Comparison of ENCODE assay signal across 23 cellular contexts in the genomic region with DNA sequence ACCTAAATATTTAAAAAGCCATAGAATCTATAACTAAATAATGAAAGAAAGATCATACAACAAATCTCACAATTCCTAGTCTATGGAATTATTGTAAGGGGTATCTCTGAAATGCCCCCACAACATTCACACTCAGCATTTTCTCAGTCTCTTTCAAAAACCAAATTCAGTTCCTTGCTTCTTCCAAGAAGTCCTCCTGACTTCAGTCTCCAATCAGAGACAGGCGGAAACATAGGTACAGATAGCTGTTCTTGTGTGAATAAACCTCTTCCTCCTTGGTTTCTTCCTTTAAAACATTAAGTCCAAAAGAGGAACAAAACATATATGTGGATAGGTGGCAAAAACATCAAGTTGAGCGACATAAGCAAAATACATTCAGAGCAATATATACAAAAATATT. TPM values are rescaled to one million over a fixed set of nuclear protein-coding genes. Genes with fewer than 3 reads are reported as not detected.
DNase-seq lines count a peak whose midpoint lies in the region; ATAC-seq, FAIRE-seq and TF ChIP-seq lines count a peak whose summit lies in the region.
"Had no signal": no experiment of that assay in that cellular context is flagged by ENCODE, and none has a peak within 500 bp of the region (broad histone marks: within the 10 kb centered on the region; RNA-seq: fewer than 3 reads in every experiment).

No MANE protein-coding gene starts in this region.

- FAIRE-seq in K562 (lab: Jason Lieb, UNC) = no peak
- FAIRE-seq: GM12878, HepG2 had no signal

- 32% methylated on average over 2 of the region's 2 CpGs for WGBS in K562 (ENCODE audit: insufficient coverage, low coverage, missing lambda C conversion rate)

- no peak for TF ChIP-seq POLR2A in K562 (conservative IDR thresholded peaks at IDR 0.05)

- TF ChIP-seq RAD21 in K562 (CRISPR knock-in tag; conservative IDR thresholded peaks at IDR 0.05 in 1 of 2, IDR thresholded peaks at IDR 0.05 in 1 of 2) = no peak

- no peaks in the 10 kb centered on the region for H3K9me1 ChIP-seq in K562 (ENCODE audit: control insufficient read depth, insufficient read depth, low read length)

- no peaks in the 10 kb centered on the region for H4K20me1 ChIP-seq in K562 (replicated peaks; ENCODE audit: control insufficient read depth, insufficient read depth, low read length)

- H3K27ac ChIP-seq in K562 (ENCODE audit: extremely low read depth, low read depth, low read length) (no peak overlapping the region), upper lobe of right lung (no peak overlapping the region)
- H3K27ac ChIP-seq: 22Rv1, C4-2B, PC-9 had no signal

- H2AFZ ChIP-seq in K562 (ENCODE audit: low read depth, low read length) = no peak overlapping the region
- H2AFZ ChIP-seq: PC-9 had no signal

- CTCF ChIA-PET in K562 (lab: Yijun Ruan, JAX; ENCODE audit: low intra/inter-chr PET ratio) = no interaction called here

- intact Hi-C loops in K562 (cut with micrococcal nuclease) (no loop called here), upper lobe of right lung (cut with DNase I) (no loop called here), Right ventricle myocardium superior (cut with DNase I) (no loop called here)

- TF ChIP-seq EP300 in K562 (IDR thresholded peaks at IDR 0.05; ENCODE audit: low read length) = no peak

- H3K27me3 ChIP-seq in K562 (ENCODE audit: control insufficient read depth in 2 of 2, insufficient read depth in 2 of 2, low read length in 2 of 2) (no peaks in the 10 kb centered on the region), upper lobe of right lung (peaks cover 18% of the 10 kb centered on the region)

- POLR2A ChIA-PET in K562 (lab: Yijun Ruan, JAX) = no interaction called here

- H3K4me1 ChIP-seq in K562 (replicated peaks in 1 of 2; ENCODE audit: control insufficient read depth in 2 of 2, insufficient read depth in 2 of 2, low read length in 2 of 2) (peaks cover 0 to 3% of the 10 kb centered on the region in 2 experiments; a peak in 1 of 5 replicates), upper lobe of right lung (no peaks in the 10 kb centered on the region)

- no peaks in the 10 kb centered on the region for H3K79me2 ChIP-seq in K562 (ENCODE audit: control insufficient read depth, insufficient read depth, low read length)

- H3K36me3 ChIP-seq in K562 (ENCODE audit: control insufficient read depth, insufficient read depth, low read length) (no peaks in the 10 kb centered on the region), upper lobe of right lung (no peaks in the 10 kb centered on the region)

- H3K4me3 ChIP-seq in K562 (no peak overlapping the region), upper lobe of right lung (no peak overlapping the region)
- H3K4me3 ChIP-seq: GM12878, PC-9 had no signal

- no peak overlapping the region for H3K9ac ChIP-seq in K562 (ENCODE audit: insufficient read depth in 1 of 2, low read depth in 2 of 2, low read length in 2 of 2)

- no TSS peak for BruUV-seq in K562 (replicated peaks; lab: Mats Ljungman, UMichigan)

- TF ChIP-seq CTCF in K562 (IDR thresholded peaks at IDR 0.05 in 2 of 3, conservative IDR thresholded peaks at IDR 0.05 in 1 of 3; ENCODE audit: insufficient read depth in 2 of 3, low read depth in 1 of 3, low read length in 3 of 3) (no peak), upper lobe of right lung (IDR thresholded peaks at IDR 0.05) (no peak)

- peak; percentile 16 for DNase-seq in GDM1 (lab: John Stamatoyannopoulos, UW)
- peak; percentile 6 for DNase-seq in MV-4-11 (lab: John Stamatoyannopoulos, UW)
- peak; percentile 8 for DNase-seq in SKM-1 (lab: John Stamatoyannopoulos, UW; ENCODE audit: unreplicated experiment)
- DNase-seq in K562 (ENCODE audit: extremely low read depth in 1 of 4, low spot score in 3 of 4) = no peak
- DNase-seq in upper lobe of right lung = no peak
- no peak for DNase-seq in Right ventricle myocardium superior
- no peak for DNase-seq in iPS-NIHi11 (ENCODE audit: low spot score)
- DNase-seq: Caco-2; CD8-positive, alpha-beta T cell; NCI-H1092 treated with DMSO at 0.1 percent for 48 hours; NCI-H1436; NCI-H187; NCI-H2081 treated with DMSO at 0.1 percent for 48 hours; NCI-H2171; NCI-H226; NCI-H510A; NCI-H69; PC-9; SHP77 had no signal

- ATAC-seq in K562 = no peak
- no peak for ATAC-seq in upper lobe of right lung
- ATAC-seq in Right ventricle myocardium superior (ENCODE audit: poor library complexity) = no peak
- ATAC-seq: CD8-positive, alpha-beta T cell; GM12878; HepG2 had no signal

- in situ Hi-C loops in K562 (cut with MboI) = no loop called here

- H3K9me3 ChIP-seq in K562 (replicated peaks; ENCODE audit: control insufficient read depth, insufficient read depth, low read depth, low read length) (no peaks in the 10 kb centered on the region), upper lobe of right lung (no peaks in the 10 kb centered on the region)
- H3K9me3 ChIP-seq: Caco-2 had no signal

- no peak overlapping the region for H3K4me2 ChIP-seq in K562 (ENCODE audit: insufficient read depth, low read length)
- H3K4me2 ChIP-seq: PC-9 had no signal

TF ChIP-seq in K562, 482 proteins besides CTCF, POLR2A, EP300 and RAD21:
- TF ChIP-seq, protein P1, sequence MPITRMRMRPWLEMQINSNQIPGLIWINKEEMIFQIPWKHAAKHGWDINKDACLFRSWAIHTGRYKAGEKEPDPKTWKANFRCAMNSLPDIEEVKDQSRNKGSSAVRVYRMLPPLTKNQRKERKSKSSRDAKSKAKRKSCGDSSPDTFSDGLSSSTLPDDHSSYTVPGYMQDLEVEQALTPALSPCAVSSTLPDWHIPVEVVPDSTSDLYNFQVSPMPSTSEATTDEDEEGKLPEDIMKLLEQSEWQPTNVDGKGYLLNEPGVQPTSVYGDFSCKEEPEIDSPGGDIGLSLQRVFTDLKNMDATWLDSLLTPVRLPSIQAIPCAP (CRISPR knock-in tag; IDR thresholded peaks at IDR 0.05; ENCODE audit: borderline replicate concordance) = no peak
- 0 out of 2 replicates have a peak, but pooled peaks have one; percentile 6 for TF ChIP-seq ZNF316 (IDR thresholded peaks at IDR 0.05)
- TF ChIP-seq, protein P2, sequence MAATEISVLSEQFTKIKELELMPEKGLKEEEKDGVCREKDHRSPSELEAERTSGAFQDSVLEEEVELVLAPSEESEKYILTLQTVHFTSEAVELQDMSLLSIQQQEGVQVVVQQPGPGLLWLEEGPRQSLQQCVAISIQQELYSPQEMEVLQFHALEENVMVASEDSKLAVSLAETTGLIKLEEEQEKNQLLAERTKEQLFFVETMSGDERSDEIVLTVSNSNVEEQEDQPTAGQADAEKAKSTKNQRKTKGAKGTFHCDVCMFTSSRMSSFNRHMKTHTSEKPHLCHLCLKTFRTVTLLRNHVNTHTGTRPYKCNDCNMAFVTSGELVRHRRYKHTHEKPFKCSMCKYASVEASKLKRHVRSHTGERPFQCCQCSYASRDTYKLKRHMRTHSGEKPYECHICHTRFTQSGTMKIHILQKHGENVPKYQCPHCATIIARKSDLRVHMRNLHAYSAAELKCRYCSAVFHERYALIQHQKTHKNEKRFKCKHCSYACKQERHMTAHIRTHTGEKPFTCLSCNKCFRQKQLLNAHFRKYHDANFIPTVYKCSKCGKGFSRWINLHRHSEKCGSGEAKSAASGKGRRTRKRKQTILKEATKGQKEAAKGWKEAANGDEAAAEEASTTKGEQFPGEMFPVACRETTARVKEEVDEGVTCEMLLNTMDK (IDR thresholded peaks at IDR 0.05; ENCODE audit: borderline replicate concordance, insufficient read depth, low read depth, low read length, poor library complexity, severe bottlenecking) = no peak
- TF ChIP-seq SP2 (IDR thresholded peaks at IDR 0.05; ENCODE audit: extremely low read depth, low read depth, low read length, poor library complexity, severe bottlenecking) = no peak
- no peak for TF ChIP-seq TAF15 (IDR thresholded peaks at IDR 0.05; ENCODE audit: low read depth, low read length)
- TF ChIP-seq ZFP36 (IDR thresholded peaks at IDR 0.05; ENCODE audit: low read depth, low read length, partially characterized antibody) = peak; percentile 88

RNA-seq across cellular contexts. Expression of a gene that starts 13.9 kb away (rescaled TPM):
- total RNA-seq in K562 (2011; cell fraction: chromatin; rRNA removed; ENCODE audit: low replicate concordance) = 28.2 and 28.4 TPM in 2 replicates
- total RNA-seq in K562 (2011; cell fraction: nucleolus; rRNA removed) = 12.0 and 13.2 TPM in 2 replicates
- 20.8 and 22.0 TPM in 2 replicates for total RNA-seq in K562 (2011; cell fraction: nucleoplasm; rRNA removed)
- total RNA-seq in K562 (2014; rRNA removed) (7.4 and 7.9 TPM in 2 replicates), K562 (2014; rRNA removed; fragmentation: Illumina TruSeq; extraction: Trizol) (3.7 and 4.3 TPM in 2 replicates), K562 (2015; rRNA removed; fragmentation: Illumina TruSeq; extraction: Trizol) (4.8 and 5.4 TPM in 2 replicates), K562 (2021) (6.9 and 8.1 TPM in 2 replicates), upper lobe of right lung (94.3 TPM), Right ventricle myocardium superior (106 TPM)
- polyA plus RNA-seq in K562 (2011; rRNA removed) (10.6 and 11.6 TPM in 2 replicates), K562 (2014; fragmentation: Illumina TruSeq; extraction: Trizol) (7.2 and 8.5 TPM in 2 replicates), K562 (2014; fragmentation: Nextera tagmentation; extraction: Ambion mirVana) (1 to 10 TPM; 1.0 to 1.2 TPM), K562 (2014; rRNA removed) (4.7 and 10.9 TPM in 2 replicates)
- polyA plus RNA-seq in K562 (2011; cell fraction: cytosol; rRNA removed) = 9.3 and 11.6 TPM in 2 replicates
- polyA plus RNA-seq in K562 (2011; cell fraction: nucleus; rRNA removed) = 7.5 and 11.3 TPM in 2 replicates
- 6.6 and 13.6 TPM in 2 replicates for polyA plus RNA-seq in K562 (2012)
- polyA minus RNA-seq in K562 (2011; rRNA and poly(A)+ RNA removed) = 42.0 and 52.1 TPM in 2 replicates
- polyA minus RNA-seq in K562 (2011; cell fraction: cytosol; rRNA and poly(A)+ RNA removed) = 7.5 and 19.7 TPM in 2 replicates
- 6.5 and 11.0 TPM in 2 replicates for polyA minus RNA-seq in K562 (2011; cell fraction: nucleus; rRNA and poly(A)+ RNA removed)

Comparison
In these comparisons a context has a peak if more than half of its experiments do, and no peak if none do; other contexts are left out.
1. DNase-seq: peak in GDM1 (single experiment), MV-4-11 (single experiment) and SKM-1 (single experiment); none in K562 (0 of 4), upper lobe of right lung (single experiment), Right ventricle myocardium superior (single experiment) and iPS-NIHi11 (single experiment).